ENCODE assay signal across 8 cellular contexts in the genomic region with DNA sequence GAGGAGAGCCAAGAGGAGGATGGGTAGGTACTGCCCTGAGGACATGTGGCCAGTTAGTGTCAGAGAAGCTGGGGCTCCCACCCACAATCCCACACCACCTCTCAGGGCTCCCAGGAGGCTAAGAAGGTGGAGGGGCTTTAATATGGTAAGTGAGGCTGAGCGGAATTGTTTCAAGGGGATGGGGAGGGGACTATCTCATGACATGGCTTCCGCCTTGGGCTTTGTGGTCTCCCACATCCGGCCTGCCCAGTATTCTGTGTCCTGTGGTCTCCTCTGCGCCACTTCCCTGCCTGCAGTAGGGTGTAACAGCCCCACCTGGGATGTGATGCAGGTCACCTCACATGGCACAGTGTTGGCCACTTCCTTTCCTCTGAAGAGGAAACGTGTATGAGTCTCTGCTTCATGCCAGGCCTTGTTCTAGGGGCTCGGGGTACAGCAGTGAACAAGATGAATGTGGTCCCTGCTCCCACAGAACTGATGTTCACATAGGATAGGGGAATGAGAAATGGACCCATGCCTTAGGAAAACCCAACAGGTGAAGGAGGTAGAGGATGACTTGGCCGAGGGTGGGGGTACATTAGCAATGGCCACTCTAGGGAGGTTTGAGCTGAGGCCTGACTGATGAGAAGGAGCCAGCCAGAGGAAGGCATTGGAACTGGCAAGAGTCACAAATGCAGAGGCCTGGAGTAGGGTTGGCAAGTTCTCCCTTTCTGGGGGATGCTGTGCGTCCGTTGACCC. TPM values are rescaled to one million over a fixed set of nuclear protein-coding genes. Genes with fewer than 3 reads are reported as not detected.
DNase-seq lines count a peak whose midpoint lies in the region; ATAC-seq and TF ChIP-seq lines count a peak whose summit lies in the region.

No MANE protein-coding gene starts in this region.

- H3K4me3 ChIP-seq in WERI-Rb-1 (ENCODE audit: low read depth, low read length) = no peak overlapping the region

- H3K27me3 ChIP-seq in WERI-Rb-1 (ENCODE audit: insufficient read depth, low read depth, severe bottlenecking) = no peaks in the 10 kb centered on the region

- ATAC-seq in GM18517 (IDR thresholded peaks at IDR 0.05; ENCODE audit: unreplicated experiment) = no peak

- no peaks in the 10 kb centered on the region for H3K36me3 ChIP-seq in WERI-Rb-1

- TF ChIP-seq CTCF in WERI-Rb-1 (IDR thresholded peaks at IDR 0.05; ENCODE audit: low read depth, low read length) = no peak

- peak; percentile 61 for DNase-seq in GM19240 (ENCODE audit: insufficient read length, low spot score)
- DNase-seq in RPMI7951 (ENCODE audit: low read depth) = peak; percentile 39
- peak; percentile 64 for DNase-seq in activated gamma-delta T cell treated with anti-CD3 and anti-CD28 coated beads, Interleukin-2, amount 50 U/mL, for 16 hours (ENCODE audit: low read depth)
- DNase-seq in stimulated activated CD4-positive, alpha-beta T cell treated with anti-CD3 and anti-CD28 coated beads, Interleukin-1b, Interleukin-23, amount 100 ng/mL, for 48 hours = peak; percentile 78
- no peak for DNase-seq in WERI-Rb-1
- DNase-seq in NCI-H2171 treated with DMSO at 0.1 percent for 48 hours (lab: John Stamatoyannopoulos, UW) = no peak
- no peak for DNase-seq in NCI-H526 (lab: John Stamatoyannopoulos, UW)

- H3K27ac ChIP-seq in WERI-Rb-1 = no peak overlapping the region

- no peaks in the 10 kb centered on the region for H3K9me3 ChIP-seq in WERI-Rb-1 (ENCODE audit: severe bottlenecking)

RNA-seq across cellular contexts. Expression of a gene that starts 3.2 kb away (rescaled TPM):
- 2.6 and 4.2 TPM in 2 replicates for total RNA-seq in RPMI7951 (2014; rRNA removed; shearing (Covaris generic))

RNA-seq across cellular contexts. Expression of a gene that starts 14.2 kb away (rescaled TPM):
- total RNA-seq in RPMI7951 (2014; rRNA removed; shearing (Covaris generic)) = 136 and 145 TPM in 2 replicates

RNA-seq across cellular contexts. Expression of a gene that starts 18.4 kb away (rescaled TPM):
- total RNA-seq in RPMI7951 (2014; rRNA removed; shearing (Covaris generic)) = 35.3 and 37.1 TPM in 2 replicates

Comparison
In these comparisons a context has a peak if more than half of its experiments do, and no peak if none do; other contexts are left out.
1. DNase-seq: peak in GM19240 (single experiment), RPMI7951 (single experiment), activated gamma-delta T cell treated with anti-CD3 and anti-CD28 coated beads, Interleukin-2, amount 50 U/mL, for 16 hours (single experiment) and stimulated activated CD4-positive, alpha-beta T cell treated with anti-CD3 and anti-CD28 coated beads, Interleukin-1b, Interleukin-23, amount 100 ng/mL, for 48 hours (single experiment); none in WERI-Rb-1 (single experiment), NCI-H2171 treated with DMSO at 0.1 percent for 48 hours (single experiment) and NCI-H526 (0 of 2).